Comparison of ENCODE assay signal across 8 cellular contexts in the genomic region with DNA sequence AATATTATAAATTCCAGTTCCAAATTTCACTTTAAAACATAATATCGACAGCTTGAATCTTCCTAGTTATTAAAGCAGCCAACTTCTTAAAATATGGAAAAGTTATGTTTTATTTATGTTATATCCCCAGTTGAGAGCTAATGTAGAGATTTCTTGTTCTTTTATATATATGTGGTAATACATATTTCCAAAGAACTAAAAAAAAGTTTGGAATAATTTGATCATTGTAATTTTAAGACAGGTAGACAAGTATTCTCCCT. TPM values are rescaled to one million over a fixed set of nuclear protein-coding genes. Genes with fewer than 3 reads are reported as not detected.
DNase-seq lines count a peak whose midpoint lies in the region; ATAC-seq and TF ChIP-seq lines count a peak whose summit lies in the region.

No MANE protein-coding gene starts in this region.

- no peak overlapping the region for H4K5ac ChIP-seq in IMR-90 (ENCODE audit: low read depth, low read length)

- CTCF ChIA-PET in IMR-90 (lab: Yijun Ruan, JAX): interaction anchor here (0.8 to 1.5 kb wide), 11 partner anchors 9 to 140 kb away, joined by 3 to 8 read pairs (median 4); a partner anchor contains a TSS

- no peak for ATAC-seq in IMR-90 (ENCODE audit: low read depth)
- no peak for ATAC-seq in HG02571 (IDR thresholded peaks at IDR 0.05; ENCODE audit: unreplicated experiment)
- ATAC-seq in left lobe of liver: no peak

- in situ Hi-C loops in IMR-90 (cut with MboI; ENCODE audit: low sequenced_read_pairs): loop anchor here (5.0 kb wide), 1 partner anchor 65 kb away; a partner anchor contains a TSS

- H3K27me3 ChIP-seq in ACC112 (ENCODE audit: insufficient read depth, low read length): no peaks in the 10 kb centered on the region
- H3K27me3 ChIP-seq in IMR-90 (ENCODE audit: control insufficient read depth, insufficient read depth, low read length): no peaks in the 10 kb centered on the region
- no peaks in the 10 kb centered on the region for H3K27me3 ChIP-seq in muscle layer of colon (ENCODE audit: control insufficient read depth in 1 of 2, insufficient read depth in 2 of 2, low read length in 2 of 2)

- H3K4ac ChIP-seq in IMR-90 (ENCODE audit: low read depth, low read length): no peak overlapping the region

- no peak for TF ChIP-seq POLR2A in IMR-90 (IDR thresholded peaks at IDR 0.05; ENCODE audit: low read depth, low read length)

- H3K23ac ChIP-seq in IMR-90 (ENCODE audit: low read depth, low read length): no peak overlapping the region

- no peak overlapping the region for H2AK9ac ChIP-seq in IMR-90 (replicated peaks; ENCODE audit: low read depth, low read length, poor library complexity)

- H2BK120ac ChIP-seq in IMR-90 (ENCODE audit: low read depth, low read length): no peak overlapping the region

- no peak overlapping the region for H2AK5ac ChIP-seq in IMR-90 (ENCODE audit: low read depth, low read length)

- no peak overlapping the region for H3K18ac ChIP-seq in IMR-90 (ENCODE audit: low read depth, low read length)

- peak overlapping the region; percentile 61 for H3K27ac ChIP-seq in ACC112 (ENCODE audit: low read depth, low read length)
- H3K27ac ChIP-seq in IMR-90 (ENCODE audit: insufficient read depth, low read length): no peak overlapping the region
- peak overlapping the region; percentile 69 for H3K27ac ChIP-seq in muscle layer of colon (ENCODE audit: low read depth, low read length)

- BruUV-seq in IMR-90 (replicated peaks; lab: Mats Ljungman, UMichigan): no TSS peak

- TF ChIP-seq CTCF in IMR-90 (conservative IDR thresholded peaks at IDR 0.05; ENCODE audit: low read depth, low read length) (no peak), cardiac fibroblast (IDR thresholded peaks at IDR 0.05; ENCODE audit: low read depth, low read length) (no peak)

- no CpG with 5 or more reads among the region's 1 CpG for WGBS in IMR-90 (ENCODE audit: extremely low coverage in 2 of 2, insufficient read length in 1 of 2), 2 experiments

- no peak overlapping the region for H2BK5ac ChIP-seq in IMR-90 (ENCODE audit: low read depth, low read length, poor library complexity, severe bottlenecking)

- dilution Hi-C loops in IMR-90 (cut with HindIII; ENCODE audit: low sequenced_read_pairs, unreplicated experiment): no loop called here

- 0 out of 2 replicates have a peak, but pooled peaks cover 3% of the 10 kb centered on the region for H4K20me1 ChIP-seq in IMR-90 (ENCODE audit: insufficient read depth, low read length)

- H4K91ac ChIP-seq in IMR-90 (ENCODE audit: insufficient read depth, low read depth, low read length): no peak overlapping the region

- peaks cover 3 to 19% of the 10 kb centered on the region in 2 experiments for H3K79me1 ChIP-seq in IMR-90 (ENCODE audit: low read depth in 1 of 2, low read length in 2 of 2)

- H3K4me1 ChIP-seq in ACC112 (ENCODE audit: control insufficient read depth, insufficient read depth, low read length, unreplicated experiment) (peaks cover 17% of the 10 kb centered on the region), IMR-90 (ENCODE audit: control insufficient read depth, insufficient read depth, low read length) (peaks cover 3% of the 10 kb centered on the region; the same call in 1 of the 2 replicates), muscle layer of colon (ENCODE audit: insufficient read depth, low read length) (no peaks in the 10 kb centered on the region)

- H3K14ac ChIP-seq in IMR-90 (replicated peaks; ENCODE audit: low read depth, low read length): no peak overlapping the region

- DNase-seq in IMR-90 (no peak), cardiac fibroblast (ENCODE audit: low read depth in 2 of 2) (no peak), NCI-H2081 (lab: John Stamatoyannopoulos, UW) (no peak), left lobe of liver (ENCODE audit: low spot score) (no peak)
- no peak for DNase-seq in activated effector memory CD4-positive, alpha-beta T cell treated with Interleukin-2 at 50 U/mL for 16 hours

- peaks cover 11% of the 10 kb centered on the region for H3K79me2 ChIP-seq in ACC112 (ENCODE audit: control insufficient read depth, insufficient read depth, low read length, unreplicated experiment)

- H2BK15ac ChIP-seq in IMR-90 (ENCODE audit: low read depth, low read length): no peak overlapping the region

- 0 out of 2 replicates have a peak, but pooled peaks cover 4% of the 10 kb centered on the region for H3K9me1 ChIP-seq in IMR-90 (ENCODE audit: insufficient read depth, low read length)

- intact Hi-C loops in IMR-90 (cut with micrococcal nuclease): loop anchor here (1.0 to 2.0 kb wide), 3 partner anchors 67 to 154 kb away; a partner anchor contains a TSS

- no peaks in the 10 kb centered on the region for H3K36me3 ChIP-seq in ACC112 (ENCODE audit: insufficient read depth, low read length)
- H3K36me3 ChIP-seq in IMR-90 (ENCODE audit: control insufficient read depth, insufficient read depth, low read length): no peaks in the 10 kb centered on the region
- H3K36me3 ChIP-seq in muscle layer of colon (ENCODE audit: insufficient read depth, low read length): no peaks in the 10 kb centered on the region

- no peak overlapping the region; the same call in 1 of the 2 replicates for H3K4me2 ChIP-seq in IMR-90 (ENCODE audit: low read depth, low read length)

- peak overlapping the region; percentile 28; the same call in 1 of the 2 replicates for H3K9ac ChIP-seq in IMR-90 (ENCODE audit: low read depth, low read length)
- H3K9ac ChIP-seq in muscle layer of colon (ENCODE audit: low read length): peak overlapping the region; percentile 9

- peak overlapping the region; percentile 78 for H3K4me3 ChIP-seq in ACC112 (ENCODE audit: low read depth, low read length)
- peak overlapping the region; percentile 49 for H3K4me3 ChIP-seq in IMR-90 (ENCODE audit: insufficient read depth, low read depth, low read length)
- H3K4me3 ChIP-seq in cardiac fibroblast (replicated peaks in 1 of 2; ENCODE audit: low read depth in 2 of 2, low read length in 2 of 2): peak overlapping the region; percentile 77 to 80
- H3K4me3 ChIP-seq in muscle layer of colon (ENCODE audit: low read depth in 1 of 2, low read length in 2 of 2): peak overlapping the region; percentile 70 to 73

- H2BK20ac ChIP-seq in IMR-90 (ENCODE audit: low read depth, low read length): no peak overlapping the region

- no peak for TF ChIP-seq RAD21 in IMR-90 (IDR thresholded peaks at IDR 0.05; ENCODE audit: low read length)

- POLR2A ChIA-PET in IMR-90 (lab: Charles Lee; ENCODE audit: unreplicated experiment): interaction anchor here (0.6 kb wide), 1 partner anchor 135 kb away, joined by 3 read pairs; no protein-coding TSS in a partner anchor

- peak overlapping the region; percentile 38 for H2AFZ ChIP-seq in ACC112 (ENCODE audit: low read length, unreplicated experiment)
- H2AFZ ChIP-seq in IMR-90 (replicated peaks; ENCODE audit: low read length, poor library complexity): no peak overlapping the region

- H4K8ac ChIP-seq in IMR-90 (ENCODE audit: low read depth in 2 of 2, low read length in 2 of 2): no peak overlapping the region

- no peak overlapping the region for H3K56ac ChIP-seq in IMR-90 (ENCODE audit: extremely low read depth, insufficient read depth, low read length)

- H3K9me3 ChIP-seq in IMR-90 (ENCODE audit: control insufficient read depth, insufficient read depth, low read length) (no peaks in the 10 kb centered on the region), muscle layer of colon (ENCODE audit: low read length) (no peaks in the 10 kb centered on the region)

TF ChIP-seq in IMR-90, 13 proteins besides CTCF, POLR2A, EP300 and RAD21:
- TF ChIP-seq MAZ (IDR thresholded peaks at IDR 0.05; ENCODE audit: borderline replicate concordance, low read depth, low read length): no peak
- no peak for TF ChIP-seq NFE2L2 (IDR thresholded peaks at IDR 0.05; ENCODE audit: low read depth, low read length)
- TF ChIP-seq CHD1 (IDR thresholded peaks at IDR 0.05; ENCODE audit: low read depth, low read length): no peak
- no peak for TF ChIP-seq CEBPB (IDR thresholded peaks at IDR 0.05; ENCODE audit: low read depth, low read length)
- no peak for TF ChIP-seq MAFK (IDR thresholded peaks at IDR 0.05; ENCODE audit: low read depth, low read length)
- TF ChIP-seq RCOR1 (IDR thresholded peaks at IDR 0.05; ENCODE audit: insufficient replicate concordance, low read length): no peak
- no peak for TF ChIP-seq MXI1 (IDR thresholded peaks at IDR 0.05; ENCODE audit: borderline replicate concordance, low read depth, low read length)
- TF ChIP-seq, protein P1, sequence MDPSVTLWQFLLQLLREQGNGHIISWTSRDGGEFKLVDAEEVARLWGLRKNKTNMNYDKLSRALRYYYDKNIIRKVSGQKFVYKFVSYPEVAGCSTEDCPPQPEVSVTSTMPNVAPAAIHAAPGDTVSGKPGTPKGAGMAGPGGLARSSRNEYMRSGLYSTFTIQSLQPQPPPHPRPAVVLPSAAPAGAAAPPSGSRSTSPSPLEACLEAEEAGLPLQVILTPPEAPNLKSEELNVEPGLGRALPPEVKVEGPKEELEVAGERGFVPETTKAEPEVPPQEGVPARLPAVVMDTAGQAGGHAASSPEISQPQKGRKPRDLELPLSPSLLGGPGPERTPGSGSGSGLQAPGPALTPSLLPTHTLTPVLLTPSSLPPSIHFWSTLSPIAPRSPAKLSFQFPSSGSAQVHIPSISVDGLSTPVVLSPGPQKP (IDR thresholded peaks at IDR 0.05; ENCODE audit: borderline replicate concordance, low read depth, low read length): no peak
- TF ChIP-seq, protein P2, sequence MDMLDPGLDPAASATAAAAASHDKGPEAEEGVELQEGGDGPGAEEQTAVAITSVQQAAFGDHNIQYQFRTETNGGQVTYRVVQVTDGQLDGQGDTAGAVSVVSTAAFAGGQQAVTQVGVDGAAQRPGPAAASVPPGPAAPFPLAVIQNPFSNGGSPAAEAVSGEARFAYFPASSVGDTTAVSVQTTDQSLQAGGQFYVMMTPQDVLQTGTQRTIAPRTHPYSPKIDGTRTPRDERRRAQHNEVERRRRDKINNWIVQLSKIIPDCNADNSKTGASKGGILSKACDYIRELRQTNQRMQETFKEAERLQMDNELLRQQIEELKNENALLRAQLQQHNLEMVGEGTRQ (IDR thresholded peaks at IDR 0.05; ENCODE audit: low read depth, low read length): no peak
- no peak for TF ChIP-seq RFX5 (IDR thresholded peaks at IDR 0.05; ENCODE audit: low read depth, low read length)
- no peak for TF ChIP-seq FOS (IDR thresholded peaks at IDR 0.05; ENCODE audit: low read depth, low read length)
- no peak for TF ChIP-seq BHLHE40 (IDR thresholded peaks at IDR 0.05; ENCODE audit: low read depth, low read length)
- TF ChIP-seq SMC3 (IDR thresholded peaks at IDR 0.05; ENCODE audit: low read depth, low read length): no peak
TF ChIP-seq in IMR-90: peak in this region for 0.

RNA-seq across cellular contexts. Expression of a gene that starts 0.8 kb away (rescaled TPM):
- total RNA-seq in IMR-90 (2012; rRNA removed) (11.4 and 22.8 TPM in 2 replicates), left lobe of liver (9.5 TPM)
- polyA plus RNA-seq in IMR-90 (2012; rRNA removed): 7.5 and 8.8 TPM in 2 replicates
- 2.2 and 4.6 TPM in 2 replicates for polyA plus RNA-seq in IMR-90 (2012; cell fraction: cytosol; rRNA removed)
- 4.2 and 10.0 TPM in 2 replicates for polyA plus RNA-seq in IMR-90 (2012; cell fraction: nucleus; rRNA removed; ENCODE audit: low replicate concordance)

RNA-seq across cellular contexts. Expression of a gene that starts 54.9 kb away (rescaled TPM):
- 26.7 and 144 TPM in 2 replicates for total RNA-seq in IMR-90 (2012; rRNA removed)
- polyA plus RNA-seq in IMR-90 (2012; rRNA removed): 63.5 and 65.3 TPM in 2 replicates
- polyA plus RNA-seq in IMR-90 (2012; cell fraction: cytosol; rRNA removed): 149 and 260 TPM in 2 replicates
- 14.2 and 26.6 TPM in 2 replicates for polyA plus RNA-seq in IMR-90 (2012; cell fraction: nucleus; rRNA removed; ENCODE audit: low replicate concordance)
- 46.7 TPM for total RNA-seq in left lobe of liver
